In the genomic region with DNA sequence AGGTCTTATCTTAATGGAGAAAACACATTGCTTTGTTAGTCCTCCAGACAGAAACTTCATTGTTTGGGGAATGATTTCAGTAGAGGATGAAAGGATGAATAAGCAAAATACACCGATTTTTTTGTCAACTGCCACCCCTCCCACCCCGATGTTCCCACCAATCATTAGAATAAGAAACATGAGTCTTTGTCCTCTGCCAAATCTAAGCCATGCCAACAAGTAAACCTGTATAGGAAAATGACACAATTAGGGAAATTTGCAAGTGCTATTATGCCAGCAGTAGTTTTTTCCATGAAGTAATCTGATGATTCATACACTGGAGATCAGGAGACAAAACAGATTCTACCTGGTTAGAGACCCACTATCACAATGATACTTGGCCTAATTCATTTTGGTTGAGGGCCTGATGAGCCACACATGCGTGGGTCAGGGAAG, we compare ENCODE assay signal across 1 cellular context.
TF ChIP-seq lines count a peak whose summit lies in the region.

No MANE protein-coding gene starts in this region.

TF ChIP-seq in WTC11, 78 proteins besides CTCF, POLR2A, EP300 and RAD21 (continued from another document):
- TF ChIP-seq, protein P1, sequence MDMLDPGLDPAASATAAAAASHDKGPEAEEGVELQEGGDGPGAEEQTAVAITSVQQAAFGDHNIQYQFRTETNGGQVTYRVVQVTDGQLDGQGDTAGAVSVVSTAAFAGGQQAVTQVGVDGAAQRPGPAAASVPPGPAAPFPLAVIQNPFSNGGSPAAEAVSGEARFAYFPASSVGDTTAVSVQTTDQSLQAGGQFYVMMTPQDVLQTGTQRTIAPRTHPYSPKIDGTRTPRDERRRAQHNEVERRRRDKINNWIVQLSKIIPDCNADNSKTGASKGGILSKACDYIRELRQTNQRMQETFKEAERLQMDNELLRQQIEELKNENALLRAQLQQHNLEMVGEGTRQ (CRISPR knock-in tag; IDR thresholded peaks at IDR 0.05): no peak
